ENCODE assay signal across 21 cellular contexts in the genomic region with DNA sequence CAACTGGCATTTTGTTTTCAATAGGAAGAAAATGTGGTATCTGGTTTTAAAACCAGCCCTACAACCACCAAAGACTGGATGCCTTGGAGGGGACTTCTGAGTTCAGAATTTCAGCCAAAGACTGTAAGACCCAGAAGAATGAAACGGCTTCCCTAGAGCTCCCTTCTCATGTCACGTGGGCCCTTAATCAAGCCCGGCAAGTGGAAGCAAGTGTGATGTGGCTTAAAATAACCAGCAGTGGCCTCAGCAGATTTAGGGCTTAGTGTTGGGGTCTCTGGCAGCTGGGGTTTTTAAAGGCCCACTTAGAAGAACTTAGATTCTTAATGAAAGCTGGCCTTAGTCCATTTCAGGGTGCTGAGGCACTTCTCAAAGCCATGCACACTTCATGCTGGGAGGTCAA.
"Had no signal": no experiment of that assay in that cellular context is flagged by ENCODE, and none has a peak within 500 bp of the region (broad histone marks: within the 10 kb centered on the region; RNA-seq: fewer than 3 reads in every experiment).

No MANE protein-coding gene starts in this region.

- H3K9ac ChIP-seq: KMS-11 had no signal

- H3K36me3 ChIP-seq: breast epithelium had no signal

- H3K4me2 ChIP-seq: KMS-11 had no signal

- H3K4me3 ChIP-seq: breast epithelium, SK-N-MC had no signal

- H3K27me3 ChIP-seq: breast epithelium had no signal

- H3K4me1 ChIP-seq: breast epithelium had no signal

- DNase-seq: activated CD4-positive, alpha-beta memory T cell treated with anti-CD3 and anti-CD28 coated beads, Interleukin-2, amount 10 ng/mL, durations not matched to agents 7 days and 5 days; activated CD4-positive, alpha-beta T cell treated with anti-CD3 and anti-CD28 coated beads for 36 hours; activated CD4-positive, alpha-beta T cell treated with anti-CD3 and anti-CD28 coated beads, Interleukin-2, amount 50 U/mL, for 1 hour; activated gamma-delta T cell treated with Interleukin-2 at 50 U/mL for 16 hours; activated naive CD4-positive, alpha-beta T cell treated with anti-CD3 and anti-CD28 coated beads, Interleukin-2, amount 10 ng/mL, durations not matched to agents 7 days and 5 days; activated naive CD8-positive, alpha-beta T cell treated with anti-CD3 and anti-CD28 coated beads for 36 hours; activated T-cell treated with anti-CD3 and anti-CD28 coated beads, Interleukin-2, amount 50 U/mL, for 72 hours; anterior cingulate cortex; NCI-H1092; NCI-H1417; NCI-H1930; NCI-H2171; NCI-H2227 treated with DMSO at 0.1 percent for 48 hours; NCI-H446 treated with DMSO at 0.1 percent for 48 hours; NCI-H526 treated with DMSO at 0.1 percent for 48 hours; PC-3; T-cell had no signal

- ATAC-seq: activated CD4-positive, alpha-beta T cell treated with anti-CD3 and anti-CD28 coated beads for 36 hours; activated T-cell treated with anti-CD3 and anti-CD28 coated beads, Interleukin-2, amount 50 U/mL, for 72 hours; PC-3; T-cell had no signal

- H3K27ac ChIP-seq: breast epithelium, KMS-11, SK-N-MC, VCaP had no signal

- H3K9me3 ChIP-seq: breast epithelium had no signal
